8 cellular contexts compared by ENCODE assay signal in genomic region chr19:11035441-11036377, GRCh38. TPM values are rescaled to one million over a fixed set of nuclear protein-coding genes. Genes with fewer than 3 reads are reported as not detected.
DNase-seq lines count a peak whose midpoint lies in the region; ATAC-seq and TF ChIP-seq lines count a peak whose summit lies in the region.

No MANE protein-coding gene starts in this region.

- ATAC-seq in GM19328 (IDR thresholded peaks at IDR 0.05; ENCODE audit: unreplicated experiment): peak; percentile 57
- peak; percentile 95 for ATAC-seq in naive thymus-derived CD4-positive, alpha-beta T cell

- intact Hi-C loops in CD14-positive monocyte (cut with micrococcal nuclease): loop anchor here (2.0 to 10.0 kb wide), 5 partner anchors 37 to 172 kb away; partner anchors contain the start of gene LDLR (in 1 of the 2)
- intact Hi-C loops in naive thymus-derived CD4-positive, alpha-beta T cell (cut with micrococcal nuclease): loop anchor here (1.0 to 5.0 kb wide), 8 partner anchors 53 to 169 kb away; partner anchors contain the start of gene LDLR (in 2 of the 2)

- H3K9me3 ChIP-seq in OCI-LY1 (ENCODE audit: low read length): no peaks in the 10 kb centered on the region
- no peaks in the 10 kb centered on the region for H3K9me3 ChIP-seq in naive thymus-derived CD4-positive, alpha-beta T cell (ENCODE audit: control insufficient read depth in 2 of 3, low read length in 3 of 3)

- no peaks in the 10 kb centered on the region for H3K9me2 ChIP-seq in OCI-LY1 (ENCODE audit: low read depth, low read length)

- peaks cover 87% of the 10 kb centered on the region for H3K36me3 ChIP-seq in OCI-LY1 (ENCODE audit: insufficient read depth, low read length)
- H3K36me3 ChIP-seq in naive thymus-derived CD4-positive, alpha-beta T cell (ENCODE audit: control insufficient read depth in 2 of 3, insufficient read depth in 3 of 3, low read length in 3 of 3): peaks cover 4 to 81% (median 12%) of the 10 kb centered on the region in 3 experiments

- peaks cover 6% of the 10 kb centered on the region for H3K4me1 Mint-ChIP-seq in CD14-positive monocyte
- peaks cover 3 to 7% (median 5%) of the 10 kb centered on the region in 7 donors for H3K4me1 Mint-ChIP-seq in naive thymus-derived CD4-positive, alpha-beta T cell

- CTCF ChIA-PET in naive thymus-derived CD4-positive, alpha-beta T cell (lab: Charles Lee): interaction anchor here (0.6 to 3.3 kb wide), 29 partner anchors 9 to 624 kb away, joined by 3 to 44 read pairs (median 5); partner anchors contain the start of gene LDLR

- TF ChIP-seq CTCF in CD14-positive monocyte (IDR thresholded peaks at IDR 0.05) (peak; percentile 94), OCI-LY1 (IDR thresholded peaks at IDR 0.05; ENCODE audit: low read length) (peak; percentile 94), epithelial cell of proximal tubule (conservative IDR thresholded peaks at IDR 0.05; ENCODE audit: low read depth, low read length) (peak; percentile 90)

- no peaks in the 10 kb centered on the region for H3K27me3 ChIP-seq in OCI-LY1 (ENCODE audit: insufficient read depth, low read length)
- no peaks in the 10 kb centered on the region for H3K27me3 ChIP-seq in naive thymus-derived CD4-positive, alpha-beta T cell (ENCODE audit: control insufficient read depth in 2 of 2, insufficient read depth in 2 of 2, low read length in 2 of 2)

- H3K36me3 Mint-ChIP-seq in CD14-positive monocyte: peaks cover 81 to 91% of the 10 kb centered on the region in 2 donors
- H3K36me3 Mint-ChIP-seq in naive thymus-derived CD4-positive, alpha-beta T cell: peaks cover 0 to 42% (median 14%) of the 10 kb centered on the region in 5 donors

- H3K27ac ChIP-seq in OCI-LY1 (ENCODE audit: low read depth, low read length, poor library complexity, severe bottlenecking): peak overlapping the region; percentile 89
- no peak overlapping the region for H3K27ac ChIP-seq in naive thymus-derived CD4-positive, alpha-beta T cell (ENCODE audit: low read depth, low read length)

- POLR2A ChIA-PET in naive thymus-derived CD4-positive, alpha-beta T cell (lab: Charles Lee): interaction anchor here (0.6 to 2.2 kb wide), 6 partner anchors 54 to 813 kb away, joined by 3 to 11 read pairs (median 5); partner anchors contain the start of genes LDLR and ZNF439

- peaks cover 3% of the 10 kb centered on the region; the same call in 1 of the 2 replicates for H3F3A ChIP-seq in OCI-LY1 (ENCODE audit: insufficient read depth, low read length)

- H3K4me3 Mint-ChIP-seq in CD14-positive monocyte: no peak overlapping the region
- H3K4me3 Mint-ChIP-seq in naive thymus-derived CD4-positive, alpha-beta T cell: no peak overlapping the region

- DNase-seq in CD14-positive monocyte (ENCODE audit: low spot score) (peak; percentile 85), HUDEP-2 (lab: John Stamatoyannopoulos, UW; ENCODE audit: unreplicated experiment in 76 of 76) (peak in 75 of 76 experiments; percentile 58 to 97 (median 89)), epithelial cell of proximal tubule (ENCODE audit: low read depth) (peak; percentile 3)
- peak; percentile 86 for DNase-seq in activated CD8-positive, alpha-beta memory T cell treated with anti-CD3 and anti-CD28 coated beads, Interleukin-2, amount 50 U/mL, for 4 hours
- peak; percentile 63 to 84 (median 75) for DNase-seq in naive thymus-derived CD4-positive, alpha-beta T cell
- peak; percentile 68 to 71 for DNase-seq in stimulated activated CD8-positive, alpha-beta memory T cell treated with anti-CD3 and anti-CD28 coated beads, Interleukin-7, amount 100 ng/mL, for 4 hours (ENCODE audit: low read depth in 2 of 2)

- H3K79me2 ChIP-seq in OCI-LY1 (ENCODE audit: insufficient read depth, low read length): peaks cover 11% of the 10 kb centered on the region; the same call in 1 of the 2 replicates

- H3K9me3 Mint-ChIP-seq in CD14-positive monocyte: peaks cover 0 to 2% (median 0%) of the 10 kb centered on the region in 7 donors
- no peaks in the 10 kb centered on the region for H3K9me3 Mint-ChIP-seq in naive thymus-derived CD4-positive, alpha-beta T cell

- no peak overlapping the region for H3K4me2 ChIP-seq in OCI-LY1 (ENCODE audit: low read length)

- H4K20me1 ChIP-seq in OCI-LY1 (ENCODE audit: insufficient read depth, low read length): no peaks in the 10 kb centered on the region

- no peak overlapping the region for H3K9ac ChIP-seq in OCI-LY1 (ENCODE audit: low read length)

- peak overlapping the region in 5 of 7 donors; percentile 15 to 74 (median 27) for H3K27ac Mint-ChIP-seq in CD14-positive monocyte
- peak overlapping the region in 6 of 9 donors; percentile 14 to 50 (median 28) for H3K27ac Mint-ChIP-seq in naive thymus-derived CD4-positive, alpha-beta T cell

- H3K4me3 ChIP-seq in OCI-LY1 (ENCODE audit: low read depth, low read length, poor library complexity, severe bottlenecking) (no peak overlapping the region), epithelial cell of proximal tubule (ENCODE audit: low read depth, low read length) (no peak overlapping the region)
- H3K4me3 ChIP-seq in naive thymus-derived CD4-positive, alpha-beta T cell (ENCODE audit: low read length): no peak overlapping the region

- no peak overlapping the region for H2AFZ ChIP-seq in OCI-LY1 (ENCODE audit: low read length)

- H3K27me3 Mint-ChIP-seq in CD14-positive monocyte (ENCODE audit: low read depth in 3 of 3): no peaks in the 10 kb centered on the region
- no peaks in the 10 kb centered on the region for H3K27me3 Mint-ChIP-seq in naive thymus-derived CD4-positive, alpha-beta T cell

- H3K4me1 ChIP-seq in OCI-LY1 (ENCODE audit: insufficient read depth, low read length, severe bottlenecking): peaks cover 44% of the 10 kb centered on the region
- H3K4me1 ChIP-seq in naive thymus-derived CD4-positive, alpha-beta T cell (ENCODE audit: control insufficient read depth in 2 of 2, insufficient read depth in 2 of 2, low read length in 2 of 2): no peaks in the 10 kb centered on the region

RNA-seq across cellular contexts. Expression of gene LDLR, which starts 53.6 kb away (rescaled TPM):
- 10 to 100 TPM; 19.8 to 21.2 TPM for polyA plus RNA-seq in CD14-positive monocyte
- 123 and 184 TPM in 2 replicates for total RNA-seq in epithelial cell of proximal tubule
- 10 to 100 TPM; 29.1 to 90.3 (median 39.0) TPM for total RNA-seq in naive thymus-derived CD4-positive, alpha-beta T cell
- polyA plus RNA-seq in naive thymus-derived CD4-positive, alpha-beta T cell: 1 to 10 TPM; 5.5 to 7.0 TPM

Comparison
In these comparisons a context has a peak if more than half of its experiments do, and no peak if none do; other contexts are left out.
1. DNase-seq: peak in every context shown above with its lines; median percentile 89 in HUDEP-2; 86 in activated CD8-positive, alpha-beta memory T cell treated with anti-CD3 and anti-CD28 coated beads, Interleukin-2, amount 50 U/mL, for 4 hours; 85 in CD14-positive monocyte; 75 in naive thymus-derived CD4-positive, alpha-beta T cell; 70 in stimulated activated CD8-positive, alpha-beta memory T cell treated with anti-CD3 and anti-CD28 coated beads, Interleukin-7, amount 100 ng/mL, for 4 hours; 3 in epithelial cell of proximal tubule.